Comparison of ENCODE assay signal across 1 cellular context in the genomic region with DNA sequence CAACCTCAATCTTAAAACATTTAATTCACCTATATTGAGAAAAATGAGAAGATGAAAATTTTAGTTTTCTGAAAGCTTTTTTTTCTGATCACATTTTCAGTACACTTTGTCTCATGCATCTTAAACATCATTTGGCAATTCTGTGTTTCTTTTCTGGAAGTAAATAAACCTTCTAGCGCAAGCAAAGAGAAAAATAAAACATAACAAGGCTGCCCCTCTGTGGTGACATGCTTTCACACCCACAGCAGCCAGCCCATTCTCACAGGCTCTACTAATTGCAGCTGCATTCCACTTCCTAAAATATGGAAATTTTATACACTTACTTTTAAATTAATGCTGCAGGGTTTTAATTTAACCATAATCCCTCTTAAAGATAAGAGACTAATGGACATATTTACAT.
TF ChIP-seq lines count a peak whose summit lies in the region.

No MANE protein-coding gene starts in this region.

TF ChIP-seq in GM12878, 131 proteins besides CTCF, POLR2A, EP300 and RAD21 (continued from another document):
- TF ChIP-seq, protein P1, sequence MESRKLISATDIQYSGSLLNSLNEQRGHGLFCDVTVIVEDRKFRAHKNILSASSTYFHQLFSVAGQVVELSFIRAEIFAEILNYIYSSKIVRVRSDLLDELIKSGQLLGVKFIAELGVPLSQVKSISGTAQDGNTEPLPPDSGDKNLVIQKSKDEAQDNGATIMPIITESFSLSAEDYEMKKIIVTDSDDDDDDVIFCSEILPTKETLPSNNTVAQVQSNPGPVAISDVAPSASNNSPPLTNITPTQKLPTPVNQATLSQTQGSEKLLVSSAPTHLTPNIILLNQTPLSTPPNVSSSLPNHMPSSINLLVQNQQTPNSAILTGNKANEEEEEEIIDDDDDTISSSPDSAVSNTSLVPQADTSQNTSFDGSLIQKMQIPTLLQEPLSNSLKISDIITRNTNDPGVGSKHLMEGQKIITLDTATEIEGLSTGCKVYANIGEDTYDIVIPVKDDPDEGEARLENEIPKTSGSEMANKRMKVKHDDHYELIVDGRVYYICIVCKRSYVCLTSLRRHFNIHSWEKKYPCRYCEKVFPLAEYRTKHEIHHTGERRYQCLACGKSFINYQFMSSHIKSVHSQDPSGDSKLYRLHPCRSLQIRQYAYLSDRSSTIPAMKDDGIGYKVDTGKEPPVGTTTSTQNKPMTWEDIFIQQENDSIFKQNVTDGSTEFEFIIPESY (IDR thresholded peaks at IDR 0.05), result no peak
- TF ChIP-seq JUNB (IDR thresholded peaks at IDR 0.05) (no peak), GABPA (IDR thresholded peaks at IDR 0.05; ENCODE audit: low read depth) (no peak), BHLHE40 (IDR thresholded peaks at IDR 0.05; ENCODE audit: borderline replicate concordance in 1 of 2, low read depth in 2 of 2, low read length in 1 of 2) (no peak), ZNF622 (IDR thresholded peaks at IDR 0.05) (no peak), MTA2 (IDR thresholded peaks at IDR 0.05; ENCODE audit: low read depth) (no peak), NFIC (IDR thresholded peaks at IDR 0.05; ENCODE audit: low read depth, low read length) (no peak)
- TF ChIP-seq, protein P2, sequence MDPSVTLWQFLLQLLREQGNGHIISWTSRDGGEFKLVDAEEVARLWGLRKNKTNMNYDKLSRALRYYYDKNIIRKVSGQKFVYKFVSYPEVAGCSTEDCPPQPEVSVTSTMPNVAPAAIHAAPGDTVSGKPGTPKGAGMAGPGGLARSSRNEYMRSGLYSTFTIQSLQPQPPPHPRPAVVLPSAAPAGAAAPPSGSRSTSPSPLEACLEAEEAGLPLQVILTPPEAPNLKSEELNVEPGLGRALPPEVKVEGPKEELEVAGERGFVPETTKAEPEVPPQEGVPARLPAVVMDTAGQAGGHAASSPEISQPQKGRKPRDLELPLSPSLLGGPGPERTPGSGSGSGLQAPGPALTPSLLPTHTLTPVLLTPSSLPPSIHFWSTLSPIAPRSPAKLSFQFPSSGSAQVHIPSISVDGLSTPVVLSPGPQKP (IDR thresholded peaks at IDR 0.05; ENCODE audit: low read depth, low read length), result no peak
- TF ChIP-seq, protein P3, sequence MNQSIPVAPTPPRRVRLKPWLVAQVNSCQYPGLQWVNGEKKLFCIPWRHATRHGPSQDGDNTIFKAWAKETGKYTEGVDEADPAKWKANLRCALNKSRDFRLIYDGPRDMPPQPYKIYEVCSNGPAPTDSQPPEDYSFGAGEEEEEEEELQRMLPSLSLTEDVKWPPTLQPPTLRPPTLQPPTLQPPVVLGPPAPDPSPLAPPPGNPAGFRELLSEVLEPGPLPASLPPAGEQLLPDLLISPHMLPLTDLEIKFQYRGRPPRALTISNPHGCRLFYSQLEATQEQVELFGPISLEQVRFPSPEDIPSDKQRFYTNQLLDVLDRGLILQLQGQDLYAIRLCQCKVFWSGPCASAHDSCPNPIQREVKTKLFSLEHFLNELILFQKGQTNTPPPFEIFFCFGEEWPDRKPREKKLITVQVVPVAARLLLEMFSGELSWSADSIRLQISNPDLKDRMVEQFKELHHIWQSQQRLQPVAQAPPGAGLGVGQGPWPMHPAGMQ (IDR thresholded peaks at IDR 0.05; ENCODE audit: borderline replicate concordance), result no peak
